In the genomic region with DNA sequence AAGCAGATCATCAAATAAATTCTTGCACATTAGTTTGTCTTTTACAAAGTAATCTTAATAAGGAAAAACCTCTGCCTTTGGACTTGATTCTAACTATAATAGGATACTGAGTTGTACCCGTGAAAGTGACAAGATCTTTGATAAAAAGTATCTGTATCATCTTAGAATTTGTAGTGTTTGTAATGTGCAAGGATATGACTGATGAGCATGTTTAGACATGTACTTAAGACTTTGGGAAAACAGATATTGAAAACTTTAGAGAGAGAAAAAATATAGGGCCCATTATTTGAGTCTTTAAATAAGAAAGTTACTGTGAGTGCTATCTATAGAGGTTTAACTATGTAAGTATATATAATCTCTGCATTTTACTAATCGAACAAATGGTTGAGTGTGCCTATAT, we compare ENCODE assay signal across 23 cellular contexts. TPM values are rescaled to one million over a fixed set of nuclear protein-coding genes. Genes with fewer than 3 reads are reported as not detected.
DNase-seq lines count a peak whose midpoint lies in the region; ATAC-seq, FAIRE-seq and TF ChIP-seq lines count a peak whose summit lies in the region.
"Had no signal": no experiment of that assay in that cellular context is flagged by ENCODE, and none has a peak within 500 bp of the region (broad histone marks: within the 10 kb centered on the region; RNA-seq: fewer than 3 reads in every experiment).

No MANE protein-coding gene starts in this region.

- no peak for FAIRE-seq in D721Med (lab: Jason Lieb, UNC)

- H3K27ac Mint-ChIP-seq in MCF 10A (ENCODE audit: low read depth, unreplicated experiment), result peak overlapping the region; percentile 24
- H3K27ac Mint-ChIP-seq: CD4-positive, CD25-positive, alpha-beta regulatory T cell had no signal

- no peaks in the 10 kb centered on the region for H3K36me3 Mint-ChIP-seq in MCF 10A (ENCODE audit: insufficient read depth, unreplicated experiment)
- H3K36me3 Mint-ChIP-seq: CD4-positive, CD25-positive, alpha-beta regulatory T cell had no signal

- TF ChIP-seq CTCF in MCF 10A (IDR thresholded peaks at IDR 0.05; ENCODE audit: unreplicated experiment) (no peak), breast epithelium (IDR thresholded peaks at IDR 0.05) (no peak), VCaP (conservative IDR thresholded peaks at IDR 0.05) (no peak), foreskin keratinocyte (conservative IDR thresholded peaks at IDR 0.05) (no peak), D721Med (IDR thresholded peaks at IDR 0.05; ENCODE audit: insufficient read depth, missing control alignments) (no peak)

- no peak for TF ChIP-seq POLR2A in breast epithelium (IDR thresholded peaks at IDR 0.05)

- H3K4me1 ChIP-seq in breast epithelium, result no peaks in the 10 kb centered on the region
- peaks cover 6% of the 10 kb centered on the region for H3K4me1 ChIP-seq in foreskin keratinocyte
- H3K4me1 ChIP-seq: BLaER1, SJSA1 had no signal

- DNase-seq in MCF 10A (ENCODE audit: unreplicated experiment) (no peak), breast epithelium (ENCODE audit: low spot score in 2 of 2) (no peak), foreskin keratinocyte (peak in 1 of 2 donors; percentile 44), D721Med (ENCODE audit: insufficient read length, low spot score) (no peak), NCI-H226 (no peak)
- DNase-seq: 8988T; CD4-positive, CD25-positive, alpha-beta regulatory T cell; DMS53; Kasumi-1; MV-4-11; NCI-H1105; NCI-H146; NCI-H1930; NCI-H446 treated with DMSO at 0.1 percent for 48 hours; NCI-H526; NK-92 treated with Interleukin-12 subunit alpha and Interleukin-12 subunit beta, amount 100 ng/mL, for 24 hours; PC-3 had no signal

- H3K9me3 Mint-ChIP-seq in MCF 10A (ENCODE audit: unreplicated experiment), result peaks cover 15% of the 10 kb centered on the region

- CTCF ChIA-PET in MCF 10A (lab: Yijun Ruan, JAX), result interaction anchor here (0.7 kb wide), 1 partner anchor 35 kb away, joined by 3 read pairs; no protein-coding TSS in a partner anchor

- intact Hi-C loops in MCF 10A (cut with micrococcal nuclease), result no loop called here
- intact Hi-C loops in breast epithelium (cut with DNase I; ENCODE audit: low total_unique reads), result no loop called here

- H3K27me3 ChIP-seq in breast epithelium (no peaks in the 10 kb centered on the region), foreskin keratinocyte (no peaks in the 10 kb centered on the region)
- H3K27me3 ChIP-seq: BLaER1, SJSA1 had no signal

- ATAC-seq in foreskin keratinocyte (peak; percentile 69), HG03159 (IDR thresholded peaks at IDR 0.05; ENCODE audit: unreplicated experiment) (no peak)
- ATAC-seq: HCT116, PC-3, Right ventricle myocardium inferior had no signal

- no TSS peak for BruUV-seq in MCF 10A (replicated peaks; lab: Mats Ljungman, UMichigan)

- POLR2A ChIA-PET in MCF 10A (lab: Yijun Ruan, JAX), result no interaction called here

- H3K36me3 ChIP-seq in breast epithelium, result no peaks in the 10 kb centered on the region
- H3K36me3 ChIP-seq: BLaER1, SJSA1 had no signal

- H3K27ac ChIP-seq in breast epithelium, result no peak overlapping the region
- peak overlapping the region; percentile 32 for H3K27ac ChIP-seq in VCaP
- H3K27ac ChIP-seq in foreskin keratinocyte, result peak overlapping the region; percentile 29
- H3K27ac ChIP-seq: BLaER1, SJSA1 had no signal

- H3K4me3 ChIP-seq in breast epithelium, result no peak overlapping the region
- H3K4me3 ChIP-seq: BLaER1, SJSA1 had no signal

- H3K4me1 Mint-ChIP-seq in MCF 10A (ENCODE audit: insufficient read depth, unreplicated experiment), result peaks cover 16% of the 10 kb centered on the region

- H3K4me3 Mint-ChIP-seq in MCF 10A (ENCODE audit: unreplicated experiment), result no peak overlapping the region
- H3K4me3 Mint-ChIP-seq: CD4-positive, CD25-positive, alpha-beta regulatory T cell had no signal

- no peaks in the 10 kb centered on the region for H3K9me3 ChIP-seq in breast epithelium
- H3K9me3 ChIP-seq: BLaER1, SJSA1 had no signal

- H3K27me3 Mint-ChIP-seq in MCF 10A (ENCODE audit: insufficient read depth, unreplicated experiment), result no peaks in the 10 kb centered on the region

RNA-seq across cellular contexts. Expression of a gene that starts 9.0 kb away (rescaled TPM):
- total RNA-seq in MCF 10A (2022) (10.7 and 17.4 TPM in 2 replicates), breast epithelium (10 to 100 TPM; 38.3 to 46.8 (median 43.2) TPM), foreskin keratinocyte (17.4 and 22.1 TPM in 2 replicates)
- 4.3 and 5.6 TPM in 2 replicates for polyA plus RNA-seq in foreskin keratinocyte

Comparison
In these comparisons a context has a peak if more than half of its experiments do, and no peak if none do; other contexts are left out.
1. H3K27ac ChIP-seq: peak in VCaP (single experiment) and foreskin keratinocyte (single experiment); none in breast epithelium (0 of 2).